ENCODE assay signal across 10 cellular contexts in the genomic region with DNA sequence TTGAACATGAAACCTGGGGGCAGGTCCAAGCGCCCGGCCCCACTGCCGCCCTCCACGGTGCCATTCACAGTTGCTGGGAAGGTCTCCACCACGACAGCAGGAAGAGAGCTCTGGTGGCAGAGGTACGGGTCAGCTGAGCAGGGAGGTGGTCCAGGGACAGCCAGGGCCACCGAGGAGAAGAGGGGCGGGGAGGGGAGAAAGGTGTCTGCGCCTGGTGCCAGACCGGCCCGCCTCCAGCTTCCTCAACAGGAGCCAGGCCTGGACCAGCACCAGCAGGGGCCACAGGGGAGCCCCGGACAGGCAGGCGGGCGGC. TPM values are rescaled to one million over a fixed set of nuclear protein-coding genes. Genes with fewer than 3 reads are reported as not detected.
A peak's percentile ranks its signal among the peaks of the same experiment; 100 is the strongest.
DNase-seq lines count a peak whose midpoint lies in the region; ATAC-seq, FAIRE-seq and TF ChIP-seq lines count a peak whose summit lies in the region.
"Had no signal": no experiment of that assay in that cellular context is flagged by ENCODE, and none has a peak within 500 bp of the region (broad histone marks: within the 10 kb centered on the region; RNA-seq: fewer than 3 reads in every experiment).

No MANE protein-coding gene starts in this region.

- no peaks in the 10 kb centered on the region for H3K79me2 ChIP-seq in MM.1S (ENCODE audit: low read length)

- no peak for TF ChIP-seq EP300 in gastroesophageal sphincter (IDR thresholded peaks at IDR 0.05)

- H4K20me1 ChIP-seq in BLaER1 treated with 17β-estradiol and CSF1 and Interleukin-3, amounts not matched to agents 10 nM and 100 nM = peaks cover 0 to 61% (median 49%) of the 10 kb centered on the region in 11 experiments; a peak in 19 of 22 replicates
- no peaks in the 10 kb centered on the region for H4K20me1 ChIP-seq in MM.1S (ENCODE audit: insufficient read depth, low read length)

- H3K27me3 ChIP-seq in BLaER1 treated with 17β-estradiol and CSF1 and Interleukin-3, amounts not matched to agents 10 nM and 100 nM = no peaks in the 10 kb centered on the region
- H3K27me3 ChIP-seq in dorsolateral prefrontal cortex = no peaks in the 10 kb centered on the region
- H3K27me3 ChIP-seq in gastrocnemius medialis = no peaks in the 10 kb centered on the region
- no peaks in the 10 kb centered on the region for H3K27me3 ChIP-seq in MM.1S (replicated peaks; ENCODE audit: insufficient read depth, low read length)
- H3K27me3 ChIP-seq in gastroesophageal sphincter = no peaks in the 10 kb centered on the region
- H3K27me3 ChIP-seq: thyroid gland had no signal

- DNase-seq in GM12891 (ENCODE audit: insufficient read length, low spot score) (peak; percentile 14), dorsolateral prefrontal cortex (peak in 1 of 10 donors; percentile 22), gastrocnemius medialis (peak in 1 of 2 donors; percentile 69), hypothalamus (lab: John Stamatoyannopoulos, UW) (no peak), MM.1S (no peak)
- DNase-seq: mesenchymal stem cell had no signal

- H3K27ac ChIP-seq in BLaER1 treated with 17β-estradiol and CSF1 and Interleukin-3, amounts not matched to agents 10 nM and 100 nM = 0 out of 22 replicates have a peak overlapping the region, but pooled peaks of 1 of the 11 experiments have one; percentile 54
- H3K27ac ChIP-seq in dorsolateral prefrontal cortex (peak overlapping the region in 57 of 59 donors; percentile 18 to 98 (median 86)), gastrocnemius medialis (peak overlapping the region; percentile 97 to 100 (median 100)), MM.1S (ENCODE audit: low read length) (no peak overlapping the region), gastroesophageal sphincter (no peak overlapping the region)
- H3K27ac ChIP-seq: thyroid gland had no signal

- peaks cover 13 to 65% (median 35%) of the 10 kb centered on the region in 11 experiments for H3K36me3 ChIP-seq in BLaER1 treated with 17β-estradiol and CSF1 and Interleukin-3, amounts not matched to agents 10 nM and 100 nM
- peaks cover 0 to 19% of the 10 kb centered on the region in 2 donors for H3K36me3 ChIP-seq in gastrocnemius medialis
- no peaks in the 10 kb centered on the region for H3K36me3 ChIP-seq in MM.1S (replicated peaks; ENCODE audit: insufficient read depth, low read length)
- H3K36me3 ChIP-seq in gastroesophageal sphincter = peaks cover 0 to 44% of the 10 kb centered on the region in 2 donors
- H3K36me3 ChIP-seq: thyroid gland had no signal

- H3F3A ChIP-seq in MM.1S (ENCODE audit: insufficient read depth, low read length) = no peaks in the 10 kb centered on the region

- peak overlapping the region; percentile 74 to 93 (median 84); a peak in 19 of 22 replicates for H3K4me2 ChIP-seq in BLaER1 treated with 17β-estradiol and CSF1 and Interleukin-3, amounts not matched to agents 10 nM and 100 nM
- H3K4me2 ChIP-seq in MM.1S (ENCODE audit: low read depth, low read length) = no peak overlapping the region

- ATAC-seq in gastrocnemius medialis = peak in 1 of 2 donors; percentile 1
- ATAC-seq in gastroesophageal sphincter = no peak

- FAIRE-seq in GM12891 (lab: Jason Lieb, UNC) = no peak
- FAIRE-seq: astrocyte had no signal

- TF ChIP-seq POLR2A in GM12891 (IDR thresholded peaks at IDR 0.05; ENCODE audit: low read depth, low read length) (no peak), gastrocnemius medialis (IDR thresholded peaks at IDR 0.05) (no peak), gastroesophageal sphincter (IDR thresholded peaks at IDR 0.05) (no peak)

- in situ Hi-C loops in gastrocnemius medialis (cut with MboI; ENCODE audit: low sequenced_read_pairs in 4 of 4) = loop anchor here in 1 of 4 donors (25.0 kb wide), 1 partner anchor 462 kb away; no protein-coding TSS in a partner anchor

- intact Hi-C loops in dorsolateral prefrontal cortex (cut with DNase I) = loop anchor here (5.0 to 10.0 kb wide), 3 partner anchors 54 to 244 kb away; a partner anchor contains a TSS
- intact Hi-C loops in gastrocnemius medialis (cut with DNase I; ENCODE audit: low total_unique reads) = no loop called here

- peak overlapping the region in 5 of 11 experiments; percentile 4 to 50 (median 11); a peak in 5 of 22 replicates for H3K9ac ChIP-seq in BLaER1 treated with 17β-estradiol and CSF1 and Interleukin-3, amounts not matched to agents 10 nM and 100 nM
- no peak overlapping the region for H3K9ac ChIP-seq in MM.1S (ENCODE audit: low read length)

- TF ChIP-seq CTCF in dorsolateral prefrontal cortex (IDR thresholded peaks at IDR 0.05 in 54 of 56, conservative IDR thresholded peaks at IDR 0.05 in 2 of 56; ENCODE audit: low read depth in 1 of 56, partially characterized antibody in 56 of 56) (no peak), gastrocnemius medialis (IDR thresholded peaks at IDR 0.05 in 4 of 5, conservative IDR thresholded peaks at IDR 0.05 in 1 of 5) (no peak), MM.1S (IDR thresholded peaks at IDR 0.05; ENCODE audit: low read length) (no peak), gastroesophageal sphincter (IDR thresholded peaks at IDR 0.05) (no peak)

- no peaks in the 10 kb centered on the region for H3K9me2 ChIP-seq in MM.1S (replicated peaks; ENCODE audit: insufficient read depth, low read length)

- H2AFZ ChIP-seq in MM.1S (ENCODE audit: low read length) = no peak overlapping the region

- no peak overlapping the region for H3K4me3 ChIP-seq in BLaER1 treated with 17β-estradiol and CSF1 and Interleukin-3, amounts not matched to agents 10 nM and 100 nM
- H3K4me3 ChIP-seq in dorsolateral prefrontal cortex = no peak overlapping the region
- no peak overlapping the region for H3K4me3 ChIP-seq in gastrocnemius medialis
- no peak overlapping the region for H3K4me3 ChIP-seq in MM.1S (ENCODE audit: low read length)
- H3K4me3 ChIP-seq in gastroesophageal sphincter = no peak overlapping the region
- H3K4me3 ChIP-seq: thyroid gland had no signal

- peaks cover 26 to 60% (median 57%) of the 10 kb centered on the region in 10 experiments for H3K4me1 ChIP-seq in BLaER1 treated with 17β-estradiol and CSF1 and Interleukin-3, amounts not matched to agents 10 nM and 100 nM
- H3K4me1 ChIP-seq in gastrocnemius medialis (peaks cover 47 to 77% of the 10 kb centered on the region in 2 donors), MM.1S (ENCODE audit: low read length) (no peaks in the 10 kb centered on the region), gastroesophageal sphincter (peaks cover 0 to 17% (median 0%) of the 10 kb centered on the region in 3 donors)

- 62% methylated on average over 9 of the region's 14 CpGs; no CpG with 5 or more reads in 1 of the 2 donors for WGBS in gastroesophageal sphincter (ENCODE audit: low coverage in 1 of 2), 2 donors

- H3K9me3 ChIP-seq in BLaER1 treated with 17β-estradiol and CSF1 and Interleukin-3, amounts not matched to agents 10 nM and 100 nM (replicated peaks in 1 of 11) = peaks cover 0 to 6% (median 0%) of the 10 kb centered on the region in 11 experiments; a peak in 2 of 22 replicates
- H3K9me3 ChIP-seq in gastrocnemius medialis (no peaks in the 10 kb centered on the region), MM.1S (replicated peaks; ENCODE audit: insufficient read depth, low read length) (no peaks in the 10 kb centered on the region), gastroesophageal sphincter (no peaks in the 10 kb centered on the region)
- H3K9me3 ChIP-seq: thyroid gland had no signal

TF ChIP-seq in GM12891, 5 proteins besides CTCF, POLR2A, EP300 and RAD21:
- TF ChIP-seq POU2F2 (IDR thresholded peaks at IDR 0.05; ENCODE audit: low read depth, low read length) (no peak), PAX5 (IDR thresholded peaks at IDR 0.05; ENCODE audit: insufficient read depth, low read length, severe bottlenecking) (no peak), POLR2AphosphoS5 (IDR thresholded peaks at IDR 0.05; ENCODE audit: low read depth, low read length) (no peak), SPI1 (IDR thresholded peaks at IDR 0.05; ENCODE audit: low read depth, low read length) (no peak), TAF1 (IDR thresholded peaks at IDR 0.05; ENCODE audit: low read depth, low read length) (no peak)

RNA-seq across cellular contexts. Expression of a gene that starts 56.2 kb away (rescaled TPM):
- polyA plus RNA-seq in GM12891 (2012; ENCODE audit: low read depth, missing spikeins) = 37.7 TPM
- total RNA-seq in dorsolateral prefrontal cortex (100 to 1,000 TPM; 151 to 703 (median 290) TPM), gastrocnemius medialis (1,000 to 10,000 TPM; 1,150 to 2,167 (median 1,736) TPM), gastroesophageal sphincter (100 to 1,000 TPM in 1 of 4 donors, 10 to 100 TPM in 3; 36.1 to 101 (median 53.9) TPM)

Comparison
In these comparisons a context has a peak if more than half of its experiments do, and no peak if none do; other contexts are left out.
1. H3K27ac ChIP-seq: peak in dorsolateral prefrontal cortex (57 of 59) and gastrocnemius medialis (4 of 4); none in MM.1S (single experiment) and gastroesophageal sphincter (0 of 4).